Comparison of ENCODE assay signal across 24 cellular contexts in the genomic region with DNA sequence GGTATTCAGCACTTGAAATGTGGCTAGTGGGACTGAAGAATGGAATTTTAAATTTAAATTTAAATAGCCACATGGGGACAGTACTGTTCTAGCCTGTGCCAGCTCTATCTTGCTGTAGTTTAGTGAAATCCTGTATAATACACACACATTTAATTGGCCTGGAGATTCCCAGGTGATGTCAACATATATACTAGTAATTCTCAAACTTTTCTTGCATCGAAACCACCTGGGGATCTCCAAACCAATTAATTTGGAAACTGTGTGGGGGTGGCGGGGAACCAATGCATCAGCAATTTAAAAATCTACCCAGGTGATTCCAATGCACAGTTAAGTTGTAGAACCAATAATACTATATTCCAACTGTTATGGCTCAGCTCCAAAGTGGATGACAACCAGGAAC.
DNase-seq lines count a peak whose midpoint lies in the region; ATAC-seq, FAIRE-seq and TF ChIP-seq lines count a peak whose summit lies in the region.
"Had no signal": no experiment of that assay in that cellular context is flagged by ENCODE, and none has a peak within 500 bp of the region (broad histone marks: within the 10 kb centered on the region; RNA-seq: fewer than 3 reads in every experiment).

No MANE protein-coding gene starts in this region.

- TF ChIP-seq CTCF in GM12865 (IDR thresholded peaks at IDR 0.05; ENCODE audit: insufficient read depth, low read depth, low read length, missing control alignments), result no peak
- peak in 1 of 3 experiments; percentile 31; a peak in 1 of 6 replicates for TF ChIP-seq CTCF in GM12878 (IDR thresholded peaks at IDR 0.05 in 2 of 3, conservative IDR thresholded peaks at IDR 0.05 in 1 of 3; ENCODE audit: control insufficient read depth in 2 of 3, extremely low read depth in 1 of 3, insufficient read depth in 1 of 3, low read depth in 3 of 3, low read length in 3 of 3)
- TF ChIP-seq CTCF in osteoblast (IDR thresholded peaks at IDR 0.05; ENCODE audit: extremely low read depth, low read depth, low read length), result no peak
- TF ChIP-seq CTCF in kidney (IDR thresholded peaks at IDR 0.05; ENCODE audit: borderline replicate concordance, extremely low read depth, insufficient read depth), result no peak

- H3K9ac ChIP-seq in GM12878 (ENCODE audit: control insufficient read depth, insufficient read depth, low read length), result no peak overlapping the region
- H3K9ac ChIP-seq in kidney (ENCODE audit: low read length in 2 of 2), result no peak overlapping the region

- no peak overlapping the region for H3K27ac Mint-ChIP-seq in activated CD4-positive, alpha-beta T cell treated with anti-CD3 and anti-CD28 coated beads for 36 hours
- no peak overlapping the region for H3K27ac Mint-ChIP-seq in activated CD4-positive, alpha-beta T cell treated with anti-CD3 and anti-CD28 coated beads, Interleukin-2, amount 10 ng/mL, durations not matched to agents 7 days and 5 days
- H3K27ac Mint-ChIP-seq: activated naive CD4-positive, alpha-beta T cell treated with anti-CD3 and anti-CD28 coated beads, Interleukin-2, amount 50 U/mL, for 24 hours had no signal

- no TSS peak for BruUV-seq in GM12878 (replicated peaks; lab: Mats Ljungman, UMichigan)

- POLR2A ChIA-PET in activated CD4-positive, alpha-beta T cell treated with anti-CD3 and anti-CD28 coated beads for 36 hours (lab: Charles Lee), result no interaction called here
- POLR2A ChIA-PET in activated CD4-positive, alpha-beta T cell treated with anti-CD3 and anti-CD28 coated beads, Interleukin-2, amount 10 ng/mL, durations not matched to agents 7 days and 5 days (lab: Charles Lee), result no interaction called here
- POLR2A ChIA-PET in GM12878 (lab: Charles Lee), result no interaction called here

- WGBS in GM12878 (ENCODE audit: insufficient coverage, insufficient replicate concordance, low lambda C conversion rate, missing lambda C conversion rate), result 0% methylated on average over 2 of the region's 2 CpGs

- peaks cover 26% of the 10 kb centered on the region for H3K4me1 ChIP-seq in GM12878 (ENCODE audit: control insufficient read depth, insufficient read depth, low read length)
- no peaks in the 10 kb centered on the region for H3K4me1 ChIP-seq in osteoblast (ENCODE audit: insufficient read depth, low read length)
- H3K4me1 ChIP-seq in kidney (ENCODE audit: control insufficient read depth in 1 of 2, insufficient read depth in 1 of 2, low read depth in 1 of 2, low read length in 2 of 2), result no peaks in the 10 kb centered on the region
- H3K4me1 ChIP-seq: lower lobe of right lung, psoas muscle had no signal

- peak in 1 of 2 experiments; percentile 28; a peak in 1 of 4 replicates for TF ChIP-seq EP300 in GM12878 (IDR thresholded peaks at IDR 0.05; ENCODE audit: borderline replicate concordance in 1 of 2, control insufficient read depth in 1 of 2, low read depth in 2 of 2, low read length in 2 of 2)

- no peak for FAIRE-seq in GM12878 (lab: Jason Lieb, UNC)
- FAIRE-seq in kidney (lab: Jason Lieb, UNC), result no peak
- FAIRE-seq: A549, frontal cortex had no signal

- in situ Hi-C loops in GM12878 (cut with MboI), result no loop called here

- H3K4me2 ChIP-seq in GM12878 (ENCODE audit: control insufficient read depth, insufficient read depth), result no peak overlapping the region
- H3K4me2 ChIP-seq in osteoblast (ENCODE audit: insufficient read depth, low read length), result no peak overlapping the region
- H3K4me2 ChIP-seq: A549 had no signal

- CTCF ChIA-PET in activated CD4-positive, alpha-beta T cell treated with anti-CD3 and anti-CD28 coated beads for 36 hours (lab: Charles Lee), result interaction anchor here (0.6 kb wide), 1 partner anchor 612 kb away, joined by 4 read pairs; no protein-coding TSS in a partner anchor
- CTCF ChIA-PET in activated CD4-positive, alpha-beta T cell treated with anti-CD3 and anti-CD28 coated beads, Interleukin-2, amount 10 ng/mL, durations not matched to agents 7 days and 5 days (lab: Charles Lee), result no interaction called here
- CTCF ChIA-PET in GM12878 (lab: Yijun Ruan, JAX), result interaction anchor here (0.8 to 3.3 kb wide), 7 partner anchors 16 to 679 kb away, joined by 3 to 22 read pairs (median 3); no protein-coding TSS in a partner anchor

- RAD21 ChIA-PET in GM12878 (lab: Charles Lee; ENCODE audit: unreplicated experiment), result interaction anchor here (0.7 to 1.6 kb wide), 8 partner anchors 14 to 298 kb away, joined by 3 to 5 read pairs (median 4); no protein-coding TSS in a partner anchor

- intact Hi-C loops in activated CD4-positive, alpha-beta T cell treated with anti-CD3 and anti-CD28 coated beads for 36 hours (cut with DNase I, micrococcal nuclease), result loop anchor here in 1 of 2 experiments (1.0 kb wide), 1 partner anchor 17 kb away; no protein-coding TSS in a partner anchor
- intact Hi-C loops in GM12878 (cut with micrococcal nuclease; ENCODE audit: unreplicated experiment), result loop anchor here (1.0 to 5.0 kb wide), 3 partner anchors 17 to 298 kb away; no protein-coding TSS in a partner anchor
- intact Hi-C loops in kidney (cut with DNase I), result no loop called here

- peak; percentile 89 for ATAC-seq in activated CD4-positive, alpha-beta T cell treated with anti-CD3 and anti-CD28 coated beads for 36 hours
- peak; percentile 48 for ATAC-seq in HG02798 (IDR thresholded peaks at IDR 0.05; ENCODE audit: poor library complexity, unreplicated experiment)
- ATAC-seq in GM12878, result peak; percentile 87
- ATAC-seq: A549, esophagus mucosa, lower lobe of right lung, psoas muscle had no signal

- peaks cover 21% of the 10 kb centered on the region for H3K27me3 Mint-ChIP-seq in activated CD4-positive, alpha-beta T cell treated with anti-CD3 and anti-CD28 coated beads for 36 hours
- peaks cover 2% of the 10 kb centered on the region for H3K27me3 Mint-ChIP-seq in activated CD4-positive, alpha-beta T cell treated with anti-CD3 and anti-CD28 coated beads, Interleukin-2, amount 10 ng/mL, durations not matched to agents 7 days and 5 days

- H2AFZ ChIP-seq in GM12878 (ENCODE audit: control insufficient read depth, low read depth, low read length) (no peak overlapping the region), osteoblast (ENCODE audit: low read length) (no peak overlapping the region)

- H3K36me3 ChIP-seq in GM12878 (ENCODE audit: control insufficient read depth in 2 of 2, insufficient read depth in 2 of 2, low read length in 1 of 2) (no peaks in the 10 kb centered on the region), osteoblast (ENCODE audit: insufficient read depth, low read length) (no peaks in the 10 kb centered on the region), kidney (ENCODE audit: control insufficient read depth in 1 of 2, insufficient read depth in 2 of 2, low read length in 2 of 2) (no peaks in the 10 kb centered on the region)
- H3K36me3 ChIP-seq: BE2C, lower lobe of right lung had no signal

- TF ChIP-seq RAD21 in GM12878 (IDR thresholded peaks at IDR 0.05; ENCODE audit: insufficient read depth, low read depth, low read length), result peak; percentile 30; the same call in 1 of the 2 replicates

- DNase-seq in activated CD4-positive, alpha-beta T cell treated with anti-CD3 and anti-CD28 coated beads for 36 hours, result peak; percentile 72
- no peak for DNase-seq in activated CD4-positive, alpha-beta T cell treated with anti-CD3 and anti-CD28 coated beads, Interleukin-2, amount 10 ng/mL, durations not matched to agents 7 days and 5 days
- peak; percentile 63 for DNase-seq in GM12865 (ENCODE audit: low read depth)
- no peak for DNase-seq in GM12878 (ENCODE audit: low read depth, low spot score)
- no peak for DNase-seq in NCI-H1930 (lab: John Stamatoyannopoulos, UW)
- no peak for DNase-seq in osteoblast (ENCODE audit: insufficient read length, low spot score, missing footprints)
- no peak for DNase-seq in kidney
- DNase-seq: BE2C; COR-L47; effector memory CD4-positive, alpha-beta T cell; HFFc6; islet precursor cell; KBM-7; lower lobe of right lung; NCI-H1694 treated with DMSO at 0.1 percent for 48 hours; NCI-H2227 treated with DMSO at 0.1 percent for 48 hours; NCI-H774; psoas muscle; Right ventricle myocardium superior had no signal

- H3K36me3 Mint-ChIP-seq in activated CD4-positive, alpha-beta T cell treated with anti-CD3 and anti-CD28 coated beads for 36 hours (ENCODE audit: low read depth), result no peaks in the 10 kb centered on the region
- no peaks in the 10 kb centered on the region for H3K36me3 Mint-ChIP-seq in activated CD4-positive, alpha-beta T cell treated with anti-CD3 and anti-CD28 coated beads, Interleukin-2, amount 10 ng/mL, durations not matched to agents 7 days and 5 days (ENCODE audit: low read depth)
- H3K36me3 Mint-ChIP-seq: activated naive CD4-positive, alpha-beta T cell treated with anti-CD3 and anti-CD28 coated beads, Interleukin-2, amount 50 U/mL, for 24 hours had no signal

- TF ChIP-seq POLR2A in GM12878 (IDR thresholded peaks at IDR 0.05; ENCODE audit: low read depth, low read length), result no peak

- H3K4me1 Mint-ChIP-seq in activated CD4-positive, alpha-beta T cell treated with anti-CD3 and anti-CD28 coated beads for 36 hours, result peaks cover 26% of the 10 kb centered on the region
- no peaks in the 10 kb centered on the region for H3K4me1 Mint-ChIP-seq in activated CD4-positive, alpha-beta T cell treated with anti-CD3 and anti-CD28 coated beads, Interleukin-2, amount 10 ng/mL, durations not matched to agents 7 days and 5 days
- H3K4me1 Mint-ChIP-seq: activated naive CD4-positive, alpha-beta T cell treated with anti-CD3 and anti-CD28 coated beads, Interleukin-2, amount 50 U/mL, for 24 hours had no signal

- H3K79me2 ChIP-seq in GM12878 (ENCODE audit: control insufficient read depth, insufficient read depth, low read length), result no peaks in the 10 kb centered on the region
- H3K79me2 ChIP-seq in osteoblast (ENCODE audit: insufficient read depth, low read length), result no peaks in the 10 kb centered on the region

- H3K4me3 ChIP-seq in GM12865 (ENCODE audit: low read depth, low read length) (no peak overlapping the region), GM12878 (no peak overlapping the region), osteoblast (ENCODE audit: insufficient read depth, low read length) (no peak overlapping the region), kidney (ENCODE audit: low read length in 2 of 2) (no peak overlapping the region)
- H3K4me3 ChIP-seq: A549, lower lobe of right lung, psoas muscle had no signal

- no peaks in the 10 kb centered on the region for H3K9me3 Mint-ChIP-seq in activated CD4-positive, alpha-beta T cell treated with anti-CD3 and anti-CD28 coated beads for 36 hours (ENCODE audit: low read depth)
- H3K9me3 Mint-ChIP-seq in activated CD4-positive, alpha-beta T cell treated with anti-CD3 and anti-CD28 coated beads, Interleukin-2, amount 10 ng/mL, durations not matched to agents 7 days and 5 days, result no peaks in the 10 kb centered on the region
- H3K9me3 Mint-ChIP-seq: activated naive CD4-positive, alpha-beta T cell treated with anti-CD3 and anti-CD28 coated beads, Interleukin-2, amount 50 U/mL, for 24 hours; HFFc6 had no signal

- no peaks in the 10 kb centered on the region for H3K27me3 ChIP-seq in GM12878 (replicated peaks in 1 of 2; ENCODE audit: control insufficient read depth in 2 of 2, insufficient read depth in 2 of 2, low read length in 1 of 2)
- no peaks in the 10 kb centered on the region for H3K27me3 ChIP-seq in osteoblast (ENCODE audit: insufficient read depth, low read length)
- H3K27me3 ChIP-seq: BE2C had no signal

- SMC1A ChIA-PET in GM12878 (lab: Charles Lee; ENCODE audit: uncharacterized antibody, unreplicated experiment), result interaction anchor here (0.8 to 3.2 kb wide), 6 partner anchors 15 to 64 kb away, joined by 3 to 16 read pairs (median 4); no protein-coding TSS in a partner anchor

- H4K20me1 ChIP-seq in GM12878 (ENCODE audit: control insufficient read depth, insufficient read depth) (no peaks in the 10 kb centered on the region), osteoblast (ENCODE audit: insufficient read depth, low read length) (no peaks in the 10 kb centered on the region)

- H3K27ac ChIP-seq in GM12878 (ENCODE audit: control insufficient read depth, insufficient read depth) (no peak overlapping the region), osteoblast (ENCODE audit: low read depth, low read length) (no peak overlapping the region), kidney (ENCODE audit: low read depth in 2 of 2, low read length in 2 of 2) (no peak overlapping the region)
- H3K27ac ChIP-seq: A549, lower lobe of right lung, psoas muscle had no signal

- H3K9me3 ChIP-seq in GM12878 (replicated peaks; ENCODE audit: control insufficient read depth, insufficient read depth, low read length) (no peaks in the 10 kb centered on the region), osteoblast (ENCODE audit: low read depth, low read length) (no peaks in the 10 kb centered on the region), kidney (ENCODE audit: control insufficient read depth in 1 of 2, low read length in 2 of 2) (no peaks in the 10 kb centered on the region)
- H3K9me3 ChIP-seq: A549, BE2C, lower lobe of right lung, psoas muscle had no signal

- H3K4me3 Mint-ChIP-seq in activated CD4-positive, alpha-beta T cell treated with anti-CD3 and anti-CD28 coated beads for 36 hours, result no peak overlapping the region
- H3K4me3 Mint-ChIP-seq in activated CD4-positive, alpha-beta T cell treated with anti-CD3 and anti-CD28 coated beads, Interleukin-2, amount 10 ng/mL, durations not matched to agents 7 days and 5 days, result no peak overlapping the region
- H3K4me3 Mint-ChIP-seq: activated naive CD4-positive, alpha-beta T cell treated with anti-CD3 and anti-CD28 coated beads, Interleukin-2, amount 50 U/mL, for 24 hours; HFFc6 had no signal

Comparison
In these comparisons a context has a peak if more than half of its experiments do, and no peak if none do; other contexts are left out.
1. DNase-seq: peak in activated CD4-positive, alpha-beta T cell treated with anti-CD3 and anti-CD28 coated beads for 36 hours (single experiment) and GM12865 (single experiment); none in activated CD4-positive, alpha-beta T cell treated with anti-CD3 and anti-CD28 coated beads, Interleukin-2, amount 10 ng/mL, durations not matched to agents 7 days and 5 days (single experiment), GM12878 (single experiment), NCI-H1930 (0 of 2), osteoblast (single experiment) and kidney (single experiment).
2. Peak in every context shown above with its lines, with median percentiles within 50 percentile points of each other: ATAC-seq.